23 cellular contexts compared by ENCODE assay signal in the genomic region with DNA sequence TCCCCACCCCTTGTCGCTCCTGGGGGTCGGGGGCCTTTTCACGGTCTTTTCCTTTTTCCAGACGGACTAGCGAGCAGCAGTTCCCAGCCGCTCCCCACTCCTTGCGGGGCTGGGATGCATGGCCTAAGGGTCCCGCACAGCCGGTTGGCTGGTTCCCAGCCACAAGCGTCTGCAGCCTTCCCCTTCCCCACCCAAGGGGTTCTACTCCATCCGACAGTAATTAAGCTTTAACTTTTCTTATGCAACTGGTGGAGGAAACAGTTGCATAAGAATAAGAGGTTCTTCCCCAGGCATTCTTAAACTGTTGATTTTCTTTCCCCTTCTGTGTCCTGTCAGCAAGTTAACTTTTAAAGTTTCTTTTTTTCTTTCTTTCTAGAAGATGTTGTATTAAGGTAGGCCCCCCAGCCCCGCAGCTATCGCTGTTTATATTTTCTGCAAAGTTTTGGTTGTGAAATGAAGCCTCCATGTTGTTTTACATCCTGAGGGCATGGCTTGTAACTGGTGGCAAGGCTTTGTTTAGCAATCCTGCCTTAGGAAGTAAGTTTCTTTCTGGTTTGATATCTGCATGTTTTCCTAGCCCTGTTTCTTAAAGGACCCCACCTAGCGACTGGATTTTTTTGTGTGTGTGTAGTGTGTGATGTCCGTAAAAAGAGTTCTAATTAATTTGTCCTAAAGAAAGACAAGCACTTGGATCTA.
DNase-seq lines count a peak whose midpoint lies in the region; ATAC-seq and TF ChIP-seq lines count a peak whose summit lies in the region.
"Had no signal": no experiment of that assay in that cellular context is flagged by ENCODE, and none has a peak within 500 bp of the region (broad histone marks: within the 10 kb centered on the region; RNA-seq: fewer than 3 reads in every experiment).

No MANE protein-coding gene starts in this region.

- TF ChIP-seq EP300 in stomach (IDR thresholded peaks at IDR 0.05) = no peak

- POLR2A ChIA-PET in WTC11 (lab: Charles Lee) = no interaction called here

- H4K8ac ChIP-seq in mesendoderm (ENCODE audit: low read depth, low read length) = no peak overlapping the region

- no peak overlapping the region for H2BK120ac ChIP-seq in mesendoderm (ENCODE audit: low read depth, low read length)

- H3K4me3 ChIP-seq in HUES64 (ENCODE audit: low read length) (peak overlapping the region; percentile 25; the same call in 1 of the 2 replicates), mesendoderm (ENCODE audit: low read length) (no peak overlapping the region), prostate gland (no peak overlapping the region), stomach (no peak overlapping the region)
- H3K4me3 ChIP-seq: skin epidermis, tibial nerve had no signal

- 70% methylated on average over 15 of the region's 15 CpGs for WGBS in HUES64
- no CpG with 5 or more reads among the region's 15 CpGs for WGBS in mesendoderm (ENCODE audit: extremely low coverage, insufficient coverage, low lambda C conversion rate)
- WGBS in prostate gland = 85% methylated on average over 15 of the region's 15 CpGs
- 84 to 88% (median 85%) methylated on average over 15 of the region's 15 CpGs for WGBS in stomach, 5 donors

- H3K4me3 Mint-ChIP-seq in WTC11 (peak overlapping the region; percentile 70), natural killer cell (no peak overlapping the region)
- H3K4me3 Mint-ChIP-seq: activated B cell treated with CpG ODN at 0.5 μM for 24 hours; activated naive CD4-positive, alpha-beta T cell treated with anti-CD3 and anti-CD28 coated beads, Interleukin-2, amount 10 ng/mL, durations not matched to agents 7 days and 5 days; activated T-cell treated with anti-CD3 and anti-CD28 coated beads, Interleukin-2, amount 50 U/mL, for 24 hours; natural killer cell treated with Interleukin-12 subunit alpha and Interleukin-12 subunit beta and Interleukin-15 and Interleukin-18, amount 100 ng/mL, for 72 hours; T-helper 2 cell treated with Interferon-gamma antibody and Interleukin-4, amounts not matched to agents 5 μg/mL and 100 μg/mL, for 36 hours had no signal

- TF ChIP-seq POLR2A in prostate gland (IDR thresholded peaks at IDR 0.05) = no peak
- TF ChIP-seq POLR2A in stomach (IDR thresholded peaks at IDR 0.05) = no peak

- intact Hi-C loops in prostate gland (cut with DNase I) (no loop called here), stomach (cut with DNase I; ENCODE audit: low total_unique reads) (no loop called here), natural killer cell (cut with micrococcal nuclease) (no loop called here)

- no peaks in the 10 kb centered on the region for H3K9me3 ChIP-seq in HUES64 (ENCODE audit: insufficient read depth, low read depth, low read length)
- no peaks in the 10 kb centered on the region for H3K9me3 ChIP-seq in prostate gland
- H3K9me3 ChIP-seq in stomach = peaks cover 0 to 6% (median 0%) of the 10 kb centered on the region in 4 donors

- H3K4me1 Mint-ChIP-seq in WTC11 (peaks cover 67% of the 10 kb centered on the region), natural killer cell (no peaks in the 10 kb centered on the region)
- H3K4me1 Mint-ChIP-seq: activated B cell treated with CpG ODN at 0.5 μM for 24 hours; activated naive CD4-positive, alpha-beta T cell treated with anti-CD3 and anti-CD28 coated beads, Interleukin-2, amount 10 ng/mL, durations not matched to agents 7 days and 5 days had no signal

- H3K9me3 Mint-ChIP-seq in WTC11 = no peaks in the 10 kb centered on the region
- peaks cover 10 to 14% of the 10 kb centered on the region in 2 donors for H3K9me3 Mint-ChIP-seq in natural killer cell
- H3K9me3 Mint-ChIP-seq: activated B cell treated with CpG ODN at 0.5 μM for 24 hours had no signal

- peak; percentile 91 for ATAC-seq in WTC11
- ATAC-seq in natural killer cell = no peak
- ATAC-seq: esophagus mucosa; natural killer cell treated with Interleukin-12 subunit alpha and Interleukin-12 subunit beta and Interleukin-15 and Interleukin-18, amount 100 ng/mL, for 72 hours; Panc1; stimulated activated naive CD8-positive, alpha-beta T cell treated with anti-CD3 and anti-CD28 coated beads, Interleukin-15, Interleukin-2, amounts not matched to agents 100 U/mL and 50 U/mL, for 24 hours had no signal

- no peak overlapping the region for H4K5ac ChIP-seq in mesendoderm (ENCODE audit: low read length)

- H3K27me3 Mint-ChIP-seq in WTC11 (ENCODE audit: low read depth) (no peaks in the 10 kb centered on the region), natural killer cell (ENCODE audit: low read depth in 2 of 2) (no peaks in the 10 kb centered on the region)
- H3K27me3 Mint-ChIP-seq: activated B cell treated with CpG ODN at 0.5 μM for 24 hours; activated naive CD4-positive, alpha-beta T cell treated with anti-CD3 and anti-CD28 coated beads, Interleukin-2, amount 10 ng/mL, durations not matched to agents 7 days and 5 days; activated T-cell treated with anti-CD3 and anti-CD28 coated beads, Interleukin-2, amount 50 U/mL, for 24 hours; natural killer cell treated with Interleukin-12 subunit alpha and Interleukin-12 subunit beta and Interleukin-15 and Interleukin-18, amount 100 ng/mL, for 72 hours had no signal

- H3K4me2 ChIP-seq in mesendoderm (ENCODE audit: low read length) = no peak overlapping the region

- no peak overlapping the region for H2BK15ac ChIP-seq in mesendoderm (replicated peaks; ENCODE audit: low read depth)

- H3K79me1 ChIP-seq in mesendoderm (ENCODE audit: low read length) = no peaks in the 10 kb centered on the region

- H3K36me3 ChIP-seq in HUES64 (ENCODE audit: insufficient read depth, low read length) = no peaks in the 10 kb centered on the region
- H3K36me3 ChIP-seq in mesendoderm (ENCODE audit: control insufficient read depth, insufficient read depth, low read length) = no peaks in the 10 kb centered on the region
- no peaks in the 10 kb centered on the region for H3K36me3 ChIP-seq in prostate gland
- H3K36me3 ChIP-seq in stomach = no peaks in the 10 kb centered on the region
- H3K36me3 ChIP-seq: tibial nerve had no signal

- H3K4me1 ChIP-seq in HUES64 (ENCODE audit: insufficient read depth, low read length) (peaks cover 16% of the 10 kb centered on the region), mesendoderm (ENCODE audit: control insufficient read depth, low read depth, low read length) (no peaks in the 10 kb centered on the region), prostate gland (replicated peaks) (no peaks in the 10 kb centered on the region), stomach (no peaks in the 10 kb centered on the region)
- H3K4me1 ChIP-seq: tibial nerve had no signal

- no peak overlapping the region for H3K4ac ChIP-seq in mesendoderm (ENCODE audit: low read depth, low read length)

- DNase-seq in EH (ENCODE audit: low read depth) = peak; percentile 4
- DNase-seq in WTC11 (ENCODE audit: low spot score) = peak; percentile 48
- no peak for DNase-seq in mesendoderm
- DNase-seq in caudate nucleus (lab: John Stamatoyannopoulos, UW) = no peak
- DNase-seq in prostate gland (ENCODE audit: low spot score) = no peak
- no peak for DNase-seq in stomach
- DNase-seq in natural killer cell = no peak
- DNase-seq: activated B cell treated with CpG ODN at 0.5 μM for 24 hours; activated naive CD4-positive, alpha-beta T cell treated with anti-CD3 and anti-CD28 coated beads, Interleukin-2, amount 10 ng/mL, durations not matched to agents 7 days and 5 days; activated T-cell treated with anti-CD3 and anti-CD28 coated beads, Interleukin-2, amount 50 U/mL, for 24 hours; cerebellar nuclear complex; effector CD8-positive, alpha-beta T cell; hypothalamus; NCI-H748 treated with DMSO at 0.1 percent for 48 hours; stimulated activated CD4-positive, alpha-beta T cell treated with anti-CD3 and anti-CD28 coated beads, Interleukin-2, amount 100 ng/mL, for 48 hours; stimulated activated naive CD8-positive, alpha-beta T cell treated with anti-CD3 and anti-CD28 coated beads, Interleukin-15, Interleukin-2, amounts not matched to agents 100 U/mL and 50 U/mL, for 24 hours had no signal

- no peak overlapping the region for H3K56ac ChIP-seq in mesendoderm (ENCODE audit: low read length)

- H3K23ac ChIP-seq in mesendoderm (ENCODE audit: low read length) = no peak overlapping the region

- H3K9ac ChIP-seq in HUES64 (ENCODE audit: low read depth, low read length) (peak overlapping the region; percentile 55), mesendoderm (ENCODE audit: low read length) (no peak overlapping the region)

- TF ChIP-seq CTCF in WTC11 (IDR thresholded peaks at IDR 0.05) = no peak
- no peak for TF ChIP-seq CTCF in prostate gland (IDR thresholded peaks at IDR 0.05)
- TF ChIP-seq CTCF in stomach (IDR thresholded peaks at IDR 0.05) = no peak
- TF ChIP-seq CTCF in natural killer cell (IDR thresholded peaks at IDR 0.05) = no peak

- no peaks in the 10 kb centered on the region for H3K79me2 ChIP-seq in mesendoderm (ENCODE audit: control insufficient read depth, insufficient read depth, low read length)

- CTCF ChIA-PET in WTC11 (lab: Charles Lee) = no interaction called here

- H2AK5ac ChIP-seq in mesendoderm (ENCODE audit: low read length) = no peak overlapping the region

- no peaks in the 10 kb centered on the region for H3K36me3 Mint-ChIP-seq in WTC11
- peaks cover 6% of the 10 kb centered on the region for H3K36me3 Mint-ChIP-seq in natural killer cell
- H3K36me3 Mint-ChIP-seq: activated naive CD4-positive, alpha-beta T cell treated with anti-CD3 and anti-CD28 coated beads, Interleukin-2, amount 10 ng/mL, durations not matched to agents 7 days and 5 days had no signal

- H3K18ac ChIP-seq in mesendoderm (ENCODE audit: low read length) = peak overlapping the region; percentile 29

- H2BK5ac ChIP-seq in mesendoderm (ENCODE audit: low read length) = no peak overlapping the region

- H3K27me3 ChIP-seq in HUES64 (ENCODE audit: insufficient read depth, low read length) = no peaks in the 10 kb centered on the region
- no peaks in the 10 kb centered on the region for H3K27me3 ChIP-seq in mesendoderm (ENCODE audit: insufficient read depth, low read length, poor library complexity)
- no peaks in the 10 kb centered on the region for H3K27me3 ChIP-seq in prostate gland (replicated peaks; ENCODE audit: insufficient read depth)
- H3K27me3 ChIP-seq in stomach = no peaks in the 10 kb centered on the region
- H3K27me3 ChIP-seq: tibial nerve had no signal

- H3K27ac ChIP-seq in HUES64 (ENCODE audit: low read depth, low read length) (peak overlapping the region; percentile 81; the same call in 1 of the 2 replicates), mesendoderm (ENCODE audit: low read depth, low read length) (no peak overlapping the region), caudate nucleus (ENCODE audit: low read depth, low read length) (no peak overlapping the region), prostate gland (no peak overlapping the region), stomach (no peak overlapping the region)
- H3K27ac ChIP-seq: skin epidermis, tibial nerve had no signal

- H3K27ac Mint-ChIP-seq in WTC11 (peak overlapping the region; percentile 97), natural killer cell (no peak overlapping the region)
- H3K27ac Mint-ChIP-seq: activated B cell treated with CpG ODN at 0.5 μM for 24 hours; activated naive CD4-positive, alpha-beta T cell treated with anti-CD3 and anti-CD28 coated beads, Interleukin-2, amount 10 ng/mL, durations not matched to agents 7 days and 5 days; activated T-cell treated with anti-CD3 and anti-CD28 coated beads, Interleukin-2, amount 50 U/mL, for 24 hours; natural killer cell treated with Interleukin-12 subunit alpha and Interleukin-12 subunit beta and Interleukin-15 and Interleukin-18, amount 100 ng/mL, for 72 hours; T-helper 2 cell treated with Interferon-gamma antibody and Interleukin-4, amounts not matched to agents 5 μg/mL and 100 μg/mL, for 36 hours had no signal

Comparison
In these comparisons a context has a peak if more than half of its experiments do, and no peak if none do; other contexts are left out.
1. DNase-seq: peak in EH (single experiment) and WTC11 (single experiment); none in mesendoderm (single experiment), caudate nucleus (0 of 61), prostate gland (single experiment), stomach (single experiment) and natural killer cell (single experiment).